17 cellular contexts compared by ENCODE assay signal in the genomic region with DNA sequence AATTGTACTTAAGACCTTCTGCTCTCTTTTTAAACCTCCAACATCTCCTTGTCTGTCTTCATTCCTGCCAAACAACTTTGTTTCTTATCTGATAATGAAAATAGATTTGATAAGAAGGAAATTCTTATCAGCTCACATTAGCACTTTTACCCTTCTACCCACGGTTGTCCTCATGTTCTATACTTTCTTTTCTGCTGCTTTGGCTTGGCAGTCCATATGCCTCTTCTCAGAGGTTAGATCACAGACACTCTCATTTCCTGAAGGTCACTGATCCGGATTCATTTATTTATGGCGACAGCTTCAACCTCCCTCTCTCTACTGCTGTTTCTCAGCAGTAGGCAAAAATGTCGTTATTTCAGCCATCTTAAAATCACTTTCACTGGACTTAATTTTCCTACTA.
"Had no signal": no experiment of that assay in that cellular context is flagged by ENCODE, and none has a peak within 500 bp of the region (broad histone marks: within the 10 kb centered on the region; RNA-seq: fewer than 3 reads in every experiment).

No MANE protein-coding gene starts in this region.

- H3K27ac ChIP-seq: heart left ventricle, pancreas, right lobe of liver, tibial artery, upper lobe of left lung, uterus had no signal

- H3K9me3 Mint-ChIP-seq: mesothelial cell of epicardium; stimulated activated memory B cell treated with anti-CD40 and anti-IgM and Interleukin-4, amounts not matched to agents 10 μg/mL and 1 μg/mL and 100 μg/mL, for 72 hours; stimulated activated naive CD8-positive, alpha-beta T cell treated with anti-CD3 and anti-CD28 coated beads, Interleukin-15, Interleukin-2, amounts not matched to agents 100 ng/mL and 50 ng/mL, for 24 hours had no signal

- DNase-seq: cortex of kidney; effector memory CD8-positive, alpha-beta T cell; heart left ventricle; hippocampal formation; occipital lobe; pancreas; right lobe of liver; stimulated activated CD4-positive, alpha-beta T cell treated with anti-CD3 and anti-CD28 coated beads, Interleukin-4, amount 100 ng/mL, for 1 hour; tibial artery; upper lobe of left lung; uterus had no signal

- H3K4me3 ChIP-seq: heart left ventricle, pancreas, right lobe of liver, tibial artery, upper lobe of left lung, uterus had no signal

- H3K9me3 ChIP-seq: heart left ventricle, pancreas, right lobe of liver, tibial artery, upper lobe of left lung, uterus had no signal

- H3K27me3 Mint-ChIP-seq: effector memory CD8-positive, alpha-beta T cell; natural killer cell treated with Interleukin-12 subunit alpha and Interleukin-12 subunit beta and Interleukin-15 and Interleukin-18, amount 100 ng/mL, for 72 hours; progenitor cell of endocrine pancreas; stimulated activated memory B cell treated with anti-CD40 and anti-IgM and Interleukin-4, amounts not matched to agents 10 μg/mL and 1 μg/mL and 100 μg/mL, for 72 hours; stimulated activated naive CD8-positive, alpha-beta T cell treated with anti-CD3 and anti-CD28 coated beads, Interleukin-15, Interleukin-2, amounts not matched to agents 100 ng/mL and 50 ng/mL, for 24 hours had no signal

- H3K4me1 Mint-ChIP-seq: stimulated activated memory B cell treated with anti-CD40 and anti-IgM and Interleukin-4, amounts not matched to agents 10 μg/mL and 1 μg/mL and 100 μg/mL, for 72 hours had no signal

- H3K27me3 ChIP-seq: heart left ventricle, pancreas, right lobe of liver, tibial artery, upper lobe of left lung, uterus had no signal

- H3K4me3 Mint-ChIP-seq: effector memory CD8-positive, alpha-beta T cell; mesothelial cell of epicardium; natural killer cell treated with Interleukin-12 subunit alpha and Interleukin-12 subunit beta and Interleukin-15 and Interleukin-18, amount 100 ng/mL, for 72 hours; stimulated activated memory B cell treated with anti-CD40 and anti-IgM and Interleukin-4, amounts not matched to agents 10 μg/mL and 1 μg/mL and 100 μg/mL, for 72 hours; stimulated activated naive CD8-positive, alpha-beta T cell treated with anti-CD3 and anti-CD28 coated beads, Interleukin-15, Interleukin-2, amounts not matched to agents 100 ng/mL and 50 ng/mL, for 24 hours had no signal

- H3K36me3 Mint-ChIP-seq: mesothelial cell of epicardium; stimulated activated memory B cell treated with anti-CD40 and anti-IgM and Interleukin-4, amounts not matched to agents 10 μg/mL and 1 μg/mL and 100 μg/mL, for 72 hours had no signal

- H3K27ac Mint-ChIP-seq: effector memory CD8-positive, alpha-beta T cell; mesothelial cell of epicardium; natural killer cell treated with Interleukin-12 subunit alpha and Interleukin-12 subunit beta and Interleukin-15 and Interleukin-18, amount 100 ng/mL, for 72 hours; progenitor cell of endocrine pancreas; stimulated activated memory B cell treated with anti-CD40 and anti-IgM and Interleukin-4, amounts not matched to agents 10 μg/mL and 1 μg/mL and 100 μg/mL, for 72 hours; stimulated activated naive CD8-positive, alpha-beta T cell treated with anti-CD3 and anti-CD28 coated beads, Interleukin-15, Interleukin-2, amounts not matched to agents 100 ng/mL and 50 ng/mL, for 24 hours had no signal

- H3K4me1 ChIP-seq: heart left ventricle, pancreas, right lobe of liver, tibial artery, upper lobe of left lung, uterus had no signal

- ATAC-seq: effector memory CD8-positive, alpha-beta T cell; heart left ventricle; left lobe of liver; natural killer cell treated with Interleukin-12 subunit alpha and Interleukin-12 subunit beta and Interleukin-15 and Interleukin-18, amount 100 ng/mL, for 72 hours; pancreas; right lobe of liver; stimulated activated memory B cell treated with anti-CD40 and anti-IgM and Interleukin-4, amounts not matched to agents 10 μg/mL and 1 μg/mL and 100 μg/mL, for 72 hours had no signal

- H3K36me3 ChIP-seq: heart left ventricle, pancreas, right lobe of liver, tibial artery, upper lobe of left lung, uterus had no signal
